In the genomic region with DNA sequence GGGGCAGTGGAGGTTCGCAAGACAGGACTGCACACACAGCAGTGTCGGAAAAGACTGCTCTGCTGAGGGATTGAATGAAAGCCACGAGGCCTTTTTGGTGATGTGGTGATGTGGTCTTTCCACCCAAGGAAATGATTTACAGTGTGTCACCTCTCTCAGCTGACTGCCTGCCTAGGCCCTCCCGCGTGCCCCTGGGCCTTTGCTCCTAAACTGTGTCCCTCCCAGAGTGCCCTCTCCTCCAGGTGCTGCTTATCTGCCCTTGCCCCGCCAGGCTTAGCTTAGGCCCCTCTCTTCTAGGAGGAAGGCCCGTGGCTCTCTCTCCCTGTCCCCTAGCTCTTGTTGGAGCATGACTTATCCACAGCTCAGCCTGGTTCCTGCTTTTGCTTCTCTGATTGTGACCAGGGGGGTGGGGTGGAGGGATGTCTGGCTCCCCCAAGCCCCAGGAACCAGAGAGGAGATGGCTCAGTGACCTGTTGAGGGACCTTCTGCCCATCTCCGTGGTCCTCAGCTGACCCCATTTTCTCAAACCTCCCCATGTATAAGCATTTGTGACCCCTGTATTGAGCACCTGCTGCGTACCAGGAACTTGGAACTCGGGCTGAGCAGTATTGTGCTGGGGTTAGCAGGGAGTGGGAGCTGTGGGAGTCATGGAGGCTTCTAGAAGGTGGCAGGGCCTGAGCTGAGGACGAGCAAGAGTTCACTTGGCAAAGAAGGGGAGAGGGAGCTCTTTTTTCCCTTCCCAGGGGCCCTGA, we compare ENCODE assay signal across 2 cellular contexts.
TF ChIP-seq lines count a peak whose summit lies in the region.

No MANE protein-coding gene starts in this region.

TF ChIP-seq in IMR-90, 13 proteins besides CTCF, POLR2A, EP300 and RAD21:
- TF ChIP-seq MAFK (IDR thresholded peaks at IDR 0.05; ENCODE audit: low read depth, low read length) (no peak), CHD1 (IDR thresholded peaks at IDR 0.05; ENCODE audit: low read depth, low read length) (no peak), MXI1 (IDR thresholded peaks at IDR 0.05; ENCODE audit: borderline replicate concordance, low read depth, low read length) (no peak), RCOR1 (IDR thresholded peaks at IDR 0.05; ENCODE audit: insufficient replicate concordance, low read length) (no peak), RFX5 (IDR thresholded peaks at IDR 0.05; ENCODE audit: low read depth, low read length) (no peak)

TF ChIP-seq in H1, 55 proteins besides CTCF, POLR2A, EP300 and RAD21:
- TF ChIP-seq E2F6 (IDR thresholded peaks at IDR 0.05) (no peak), CHD2 (IDR thresholded peaks at IDR 0.05; ENCODE audit: low read length) (no peak), BCL11A (IDR thresholded peaks at IDR 0.05; ENCODE audit: low read depth in 2 of 2, low read length in 2 of 2) (no peak), RFX5 (IDR thresholded peaks at IDR 0.05; ENCODE audit: borderline replicate concordance, low read depth, low read length) (no peak), NANOG (IDR thresholded peaks at IDR 0.05; ENCODE audit: insufficient read depth, low read depth, low read length, poor library complexity, severe bottlenecking) (no peak), PHF8 (conservative IDR thresholded peaks at IDR 0.05; ENCODE audit: low read depth, low read length) (no peak), ASH2L (IDR thresholded peaks at IDR 0.05; ENCODE audit: low read length) (no peak), JUND (IDR thresholded peaks at IDR 0.05; ENCODE audit: low read length) (no peak), SIX5 (IDR thresholded peaks at IDR 0.05; ENCODE audit: low read depth, low read length) (no peak), CBX5 (IDR thresholded peaks at IDR 0.05; ENCODE audit: low read depth, low read length) (no peak), RNF2 (IDR thresholded peaks at IDR 0.05; ENCODE audit: borderline replicate concordance, low read depth, low read length, missing control alignments, poor library complexity, severe bottlenecking) (no peak), GTF2F1 (IDR thresholded peaks at IDR 0.05; ENCODE audit: borderline replicate concordance, low read depth, low read length) (no peak), NRF1 (IDR thresholded peaks at IDR 0.05; ENCODE audit: low read depth, low read length) (no peak)
- TF ChIP-seq, protein P1, sequence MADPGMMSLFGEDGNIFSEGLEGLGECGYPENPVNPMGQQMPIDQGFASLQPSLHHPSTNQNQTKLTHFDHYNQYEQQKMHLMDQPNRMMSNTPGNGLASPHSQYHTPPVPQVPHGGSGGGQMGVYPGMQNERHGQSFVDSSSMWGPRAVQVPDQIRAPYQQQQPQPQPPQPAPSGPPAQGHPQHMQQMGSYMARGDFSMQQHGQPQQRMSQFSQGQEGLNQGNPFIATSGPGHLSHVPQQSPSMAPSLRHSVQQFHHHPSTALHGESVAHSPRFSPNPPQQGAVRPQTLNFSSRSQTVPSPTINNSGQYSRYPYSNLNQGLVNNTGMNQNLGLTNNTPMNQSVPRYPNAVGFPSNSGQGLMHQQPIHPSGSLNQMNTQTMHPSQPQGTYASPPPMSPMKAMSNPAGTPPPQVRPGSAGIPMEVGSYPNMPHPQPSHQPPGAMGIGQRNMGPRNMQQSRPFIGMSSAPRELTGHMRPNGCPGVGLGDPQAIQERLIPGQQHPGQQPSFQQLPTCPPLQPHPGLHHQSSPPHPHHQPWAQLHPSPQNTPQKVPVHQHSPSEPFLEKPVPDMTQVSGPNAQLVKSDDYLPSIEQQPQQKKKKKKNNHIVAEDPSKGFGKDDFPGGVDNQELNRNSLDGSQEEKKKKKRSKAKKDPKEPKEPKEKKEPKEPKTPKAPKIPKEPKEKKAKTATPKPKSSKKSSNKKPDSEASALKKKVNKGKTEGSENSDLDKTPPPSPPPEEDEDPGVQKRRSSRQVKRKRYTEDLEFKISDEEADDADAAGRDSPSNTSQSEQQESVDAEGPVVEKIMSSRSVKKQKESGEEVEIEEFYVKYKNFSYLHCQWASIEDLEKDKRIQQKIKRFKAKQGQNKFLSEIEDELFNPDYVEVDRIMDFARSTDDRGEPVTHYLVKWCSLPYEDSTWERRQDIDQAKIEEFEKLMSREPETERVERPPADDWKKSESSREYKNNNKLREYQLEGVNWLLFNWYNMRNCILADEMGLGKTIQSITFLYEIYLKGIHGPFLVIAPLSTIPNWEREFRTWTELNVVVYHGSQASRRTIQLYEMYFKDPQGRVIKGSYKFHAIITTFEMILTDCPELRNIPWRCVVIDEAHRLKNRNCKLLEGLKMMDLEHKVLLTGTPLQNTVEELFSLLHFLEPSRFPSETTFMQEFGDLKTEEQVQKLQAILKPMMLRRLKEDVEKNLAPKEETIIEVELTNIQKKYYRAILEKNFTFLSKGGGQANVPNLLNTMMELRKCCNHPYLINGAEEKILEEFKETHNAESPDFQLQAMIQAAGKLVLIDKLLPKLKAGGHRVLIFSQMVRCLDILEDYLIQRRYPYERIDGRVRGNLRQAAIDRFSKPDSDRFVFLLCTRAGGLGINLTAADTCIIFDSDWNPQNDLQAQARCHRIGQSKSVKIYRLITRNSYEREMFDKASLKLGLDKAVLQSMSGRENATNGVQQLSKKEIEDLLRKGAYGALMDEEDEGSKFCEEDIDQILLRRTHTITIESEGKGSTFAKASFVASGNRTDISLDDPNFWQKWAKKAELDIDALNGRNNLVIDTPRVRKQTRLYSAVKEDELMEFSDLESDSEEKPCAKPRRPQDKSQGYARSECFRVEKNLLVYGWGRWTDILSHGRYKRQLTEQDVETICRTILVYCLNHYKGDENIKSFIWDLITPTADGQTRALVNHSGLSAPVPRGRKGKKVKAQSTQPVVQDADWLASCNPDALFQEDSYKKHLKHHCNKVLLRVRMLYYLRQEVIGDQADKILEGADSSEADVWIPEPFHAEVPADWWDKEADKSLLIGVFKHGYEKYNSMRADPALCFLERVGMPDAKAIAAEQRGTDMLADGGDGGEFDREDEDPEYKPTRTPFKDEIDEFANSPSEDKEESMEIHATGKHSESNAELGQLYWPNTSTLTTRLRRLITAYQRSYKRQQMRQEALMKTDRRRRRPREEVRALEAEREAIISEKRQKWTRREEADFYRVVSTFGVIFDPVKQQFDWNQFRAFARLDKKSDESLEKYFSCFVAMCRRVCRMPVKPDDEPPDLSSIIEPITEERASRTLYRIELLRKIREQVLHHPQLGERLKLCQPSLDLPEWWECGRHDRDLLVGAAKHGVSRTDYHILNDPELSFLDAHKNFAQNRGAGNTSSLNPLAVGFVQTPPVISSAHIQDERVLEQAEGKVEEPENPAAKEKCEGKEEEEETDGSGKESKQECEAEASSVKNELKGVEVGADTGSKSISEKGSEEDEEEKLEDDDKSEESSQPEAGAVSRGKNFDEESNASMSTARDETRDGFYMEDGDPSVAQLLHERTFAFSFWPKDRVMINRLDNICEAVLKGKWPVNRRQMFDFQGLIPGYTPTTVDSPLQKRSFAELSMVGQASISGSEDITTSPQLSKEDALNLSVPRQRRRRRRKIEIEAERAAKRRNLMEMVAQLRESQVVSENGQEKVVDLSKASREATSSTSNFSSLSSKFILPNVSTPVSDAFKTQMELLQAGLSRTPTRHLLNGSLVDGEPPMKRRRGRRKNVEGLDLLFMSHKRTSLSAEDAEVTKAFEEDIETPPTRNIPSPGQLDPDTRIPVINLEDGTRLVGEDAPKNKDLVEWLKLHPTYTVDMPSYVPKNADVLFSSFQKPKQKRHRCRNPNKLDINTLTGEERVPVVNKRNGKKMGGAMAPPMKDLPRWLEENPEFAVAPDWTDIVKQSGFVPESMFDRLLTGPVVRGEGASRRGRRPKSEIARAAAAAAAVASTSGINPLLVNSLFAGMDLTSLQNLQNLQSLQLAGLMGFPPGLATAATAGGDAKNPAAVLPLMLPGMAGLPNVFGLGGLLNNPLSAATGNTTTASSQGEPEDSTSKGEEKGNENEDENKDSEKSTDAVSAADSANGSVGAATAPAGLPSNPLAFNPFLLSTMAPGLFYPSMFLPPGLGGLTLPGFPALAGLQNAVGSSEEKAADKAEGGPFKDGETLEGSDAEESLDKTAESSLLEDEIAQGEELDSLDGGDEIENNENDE (IDR thresholded peaks at IDR 0.05; ENCODE audit: insufficient replicate concordance, low read length) = no peak
